10 cellular contexts compared by ENCODE assay signal in the genomic region with DNA sequence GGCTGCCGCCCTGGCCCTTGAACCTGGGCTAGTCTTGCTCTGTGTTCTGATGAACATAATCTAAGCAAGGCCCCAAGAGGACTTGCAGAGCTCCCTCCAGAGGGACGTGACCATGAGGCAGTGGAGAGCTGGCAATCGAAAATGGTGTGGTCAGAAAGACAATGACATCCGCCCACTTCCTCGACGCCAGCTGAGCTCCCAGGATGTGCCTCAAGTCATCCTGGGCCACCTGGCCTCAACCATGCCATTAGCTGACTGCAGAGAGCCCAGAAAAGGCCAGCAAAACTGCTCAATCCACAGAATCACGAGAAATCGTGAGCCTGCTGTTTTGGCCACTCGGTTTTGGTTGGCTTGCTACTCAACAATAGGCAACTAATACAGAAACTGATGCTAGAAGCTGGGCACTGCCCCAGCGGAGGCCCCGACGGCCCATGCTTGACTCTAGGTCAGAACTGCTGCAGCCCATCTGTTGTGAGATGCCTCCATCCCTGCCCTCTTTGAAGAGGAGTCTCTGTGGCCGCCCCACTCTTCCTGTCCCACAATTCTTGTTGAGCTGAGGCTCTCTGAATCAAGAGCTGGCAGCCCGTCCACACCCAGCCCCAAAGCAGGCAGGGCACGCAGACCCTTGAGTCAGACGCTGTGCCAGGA. TPM values are rescaled to one million over a fixed set of nuclear protein-coding genes. Genes with fewer than 3 reads are reported as not detected.
DNase-seq lines count a peak whose midpoint lies in the region; ATAC-seq and TF ChIP-seq lines count a peak whose summit lies in the region.
"Had no signal": no experiment of that assay in that cellular context is flagged by ENCODE, and none has a peak within 500 bp of the region (broad histone marks: within the 10 kb centered on the region; RNA-seq: fewer than 3 reads in every experiment).

No MANE protein-coding gene starts in this region.

- H3K27ac Mint-ChIP-seq in activated naive CD4-positive, alpha-beta T cell treated with anti-CD3 and anti-CD28 coated beads, Interleukin-2, amount 10 ng/mL, durations not matched to agents 7 days and 5 days, result peak overlapping the region; percentile 58
- H3K27ac Mint-ChIP-seq in T-cell, result peak overlapping the region; percentile 66 to 80

- ATAC-seq in HG02642 (IDR thresholded peaks at IDR 0.05; ENCODE audit: poor library complexity, unreplicated experiment) (peak; percentile 59), T-cell (replicated peaks in 1 of 4) (peak in 1 of 4 experiments; percentile 15)
- ATAC-seq: right cardiac atrium had no signal

- TF ChIP-seq CTCF in suprapubic skin (IDR thresholded peaks at IDR 0.05), result no peak

- peaks cover 2% of the 10 kb centered on the region for H3K36me3 Mint-ChIP-seq in activated naive CD4-positive, alpha-beta T cell treated with anti-CD3 and anti-CD28 coated beads, Interleukin-2, amount 10 ng/mL, durations not matched to agents 7 days and 5 days
- H3K36me3 Mint-ChIP-seq in T-cell, result peaks cover 6% of the 10 kb centered on the region

- no peak overlapping the region for H3K4me3 ChIP-seq in suprapubic skin

- H3K27me3 Mint-ChIP-seq in activated naive CD4-positive, alpha-beta T cell treated with anti-CD3 and anti-CD28 coated beads, Interleukin-2, amount 10 ng/mL, durations not matched to agents 7 days and 5 days, result no peaks in the 10 kb centered on the region
- H3K27me3 Mint-ChIP-seq in T-cell, result no peaks in the 10 kb centered on the region

- CTCF ChIA-PET in activated naive CD4-positive, alpha-beta T cell treated with anti-CD3 and anti-CD28 coated beads, Interleukin-2, amount 10 ng/mL, durations not matched to agents 7 days and 5 days (lab: Charles Lee), result no interaction called here
- CTCF ChIA-PET in T-cell (lab: Charles Lee), result interaction anchor here in 1 of 2 donors (1.1 kb wide), 1 partner anchor 13 kb away, joined by 3 read pairs; no protein-coding TSS in a partner anchor

- no peak for TF ChIP-seq EP300 in suprapubic skin (IDR thresholded peaks at IDR 0.05)

- no peak overlapping the region for H3K4me3 Mint-ChIP-seq in activated naive CD4-positive, alpha-beta T cell treated with anti-CD3 and anti-CD28 coated beads, Interleukin-2, amount 10 ng/mL, durations not matched to agents 7 days and 5 days
- H3K4me3 Mint-ChIP-seq in T-cell, result peak overlapping the region in 2 of 3 donors; percentile 31

- H3K36me3 ChIP-seq in suprapubic skin, result no peaks in the 10 kb centered on the region

- H3K9me3 Mint-ChIP-seq in activated naive CD4-positive, alpha-beta T cell treated with anti-CD3 and anti-CD28 coated beads, Interleukin-2, amount 10 ng/mL, durations not matched to agents 7 days and 5 days, result no peaks in the 10 kb centered on the region
- H3K9me3 Mint-ChIP-seq in T-cell, result no peaks in the 10 kb centered on the region

- DNase-seq in activated naive CD4-positive, alpha-beta T cell treated with anti-CD3 and anti-CD28 coated beads, Interleukin-2, amount 10 ng/mL, durations not matched to agents 7 days and 5 days, result no peak
- no peak for DNase-seq in activated naive CD4-positive, alpha-beta T cell treated with Interleukin-2 at 50 U/mL for 16 hours
- DNase-seq in T-cell, result no peak
- DNase-seq in suprapubic skin (ENCODE audit: low spot score in 2 of 2), result peak in 1 of 2 donors; percentile 63
- no peak for DNase-seq in dedifferentiated amniotic fluid mesenchymal stem cell (ENCODE audit: extremely low spot score)
- no peak for DNase-seq in stimulated activated CD4-positive, alpha-beta T cell treated with anti-CD3 and anti-CD28 coated beads, Interleukin-1b, Interleukin-23, amount 100 ng/mL, for 48 hours
- DNase-seq in kidney tubule cell (ENCODE audit: low spot score), result no peak
- DNase-seq: activated CD4-positive, alpha-beta T cell treated with anti-CD3 and anti-CD28 coated beads, Interleukin-2, amount 50 U/mL, for 4 hours; right cardiac atrium had no signal

- no peaks in the 10 kb centered on the region for H3K27me3 ChIP-seq in suprapubic skin

- peak overlapping the region; percentile 16 for H3K27ac ChIP-seq in suprapubic skin

- POLR2A ChIA-PET in T-cell (lab: Charles Lee), result no interaction called here

- H3K9me3 ChIP-seq in suprapubic skin, result no peaks in the 10 kb centered on the region

- H3K4me1 ChIP-seq in suprapubic skin, result peaks cover 83% of the 10 kb centered on the region

- WGBS in suprapubic skin, result 86% methylated on average over 16 of the region's 16 CpGs

- peaks cover 69% of the 10 kb centered on the region for H3K4me1 Mint-ChIP-seq in activated naive CD4-positive, alpha-beta T cell treated with anti-CD3 and anti-CD28 coated beads, Interleukin-2, amount 10 ng/mL, durations not matched to agents 7 days and 5 days
- H3K4me1 Mint-ChIP-seq in T-cell, result peaks cover 87 to 98% (median 95%) of the 10 kb centered on the region in 3 donors

- TF ChIP-seq POLR2A in suprapubic skin (IDR thresholded peaks at IDR 0.05), result no peak

RNA-seq across cellular contexts. Expression of a gene that starts 53.3 kb away (rescaled TPM):
- total RNA-seq in T-cell, result 100 to 1,000 TPM in 4 of 5 donors, 10 to 100 TPM in 1; 92.1 to 143 (median 113) TPM
- 100 to 1,000 TPM; 132 to 200 (median 176) TPM for total RNA-seq in suprapubic skin
